In the genomic region with DNA sequence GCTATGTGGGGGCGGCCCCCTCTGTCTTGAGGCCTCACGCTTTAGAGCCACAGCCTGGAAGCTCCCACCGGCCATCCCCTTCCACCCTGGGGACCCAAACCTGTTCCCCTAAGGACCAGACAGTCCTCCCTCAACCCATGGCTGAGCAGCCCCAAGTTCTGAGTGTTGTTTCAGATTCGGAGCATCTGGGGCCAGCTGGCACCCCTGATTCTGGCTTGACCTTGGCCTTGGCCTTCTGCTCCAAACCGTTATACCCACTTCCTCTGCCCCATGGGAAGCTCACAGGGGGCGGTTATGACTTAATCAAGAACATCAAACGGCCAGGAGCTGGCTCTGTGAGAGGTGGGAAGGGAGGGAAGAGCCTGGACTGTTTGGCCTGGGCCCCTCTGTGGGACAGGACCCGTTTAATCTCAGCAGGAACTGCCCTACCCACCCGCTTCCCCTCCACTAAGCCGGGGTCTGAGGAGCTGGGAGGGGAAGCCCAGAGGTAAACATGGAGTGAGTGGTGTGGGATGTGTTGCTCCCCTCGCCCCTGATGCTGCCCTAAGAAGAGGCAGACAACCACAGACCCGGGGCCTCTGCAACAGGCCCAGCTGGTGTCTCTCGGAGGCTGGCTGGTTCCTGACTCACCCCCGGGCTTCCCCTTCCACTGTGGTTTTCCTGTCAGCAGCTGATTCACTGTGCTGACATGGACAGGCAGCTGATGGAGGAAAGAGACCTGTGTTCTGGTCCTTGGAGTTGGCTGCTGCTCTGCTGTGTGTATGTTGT, we compare ENCODE assay signal across 1 cellular context.
TF ChIP-seq lines count a peak whose summit lies in the region.

No MANE protein-coding gene starts in this region.

TF ChIP-seq in K562, 482 proteins besides CTCF, POLR2A, EP300 and RAD21 (continued from another document and continues in another):
- TF ChIP-seq, protein P1, sequence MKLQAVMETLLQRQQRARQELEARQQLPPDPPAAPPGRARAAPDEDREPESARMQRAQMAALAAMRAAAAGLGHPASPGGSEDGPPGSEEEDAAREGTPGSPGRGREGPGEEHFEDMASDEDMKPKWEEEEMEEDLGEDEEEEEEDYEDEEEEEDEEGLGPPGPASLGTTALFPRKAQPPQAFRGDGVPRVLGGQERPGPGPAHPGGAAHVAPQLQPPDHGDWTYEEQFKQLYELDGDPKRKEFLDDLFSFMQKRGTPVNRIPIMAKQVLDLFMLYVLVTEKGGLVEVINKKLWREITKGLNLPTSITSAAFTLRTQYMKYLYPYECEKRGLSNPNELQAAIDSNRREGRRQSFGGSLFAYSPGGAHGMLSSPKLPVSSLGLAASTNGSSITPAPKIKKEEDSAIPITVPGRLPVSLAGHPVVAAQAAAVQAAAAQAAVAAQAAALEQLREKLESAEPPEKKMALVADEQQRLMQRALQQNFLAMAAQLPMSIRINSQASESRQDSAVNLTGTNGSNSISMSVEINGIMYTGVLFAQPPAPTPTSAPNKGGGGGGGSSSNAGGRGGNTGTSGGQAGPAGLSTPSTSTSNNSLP (IDR thresholded peaks at IDR 0.05; ENCODE audit: borderline replicate concordance, low read depth, low read length): no peak
- no peak for TF ChIP-seq SREBF1 (IDR thresholded peaks at IDR 0.05; ENCODE audit: borderline replicate concordance, low read depth, low read length)
- TF ChIP-seq RBM22 (IDR thresholded peaks at IDR 0.05; ENCODE audit: low read depth, low read length, poor library complexity, severe bottlenecking): no peak
- TF ChIP-seq, protein P2, sequence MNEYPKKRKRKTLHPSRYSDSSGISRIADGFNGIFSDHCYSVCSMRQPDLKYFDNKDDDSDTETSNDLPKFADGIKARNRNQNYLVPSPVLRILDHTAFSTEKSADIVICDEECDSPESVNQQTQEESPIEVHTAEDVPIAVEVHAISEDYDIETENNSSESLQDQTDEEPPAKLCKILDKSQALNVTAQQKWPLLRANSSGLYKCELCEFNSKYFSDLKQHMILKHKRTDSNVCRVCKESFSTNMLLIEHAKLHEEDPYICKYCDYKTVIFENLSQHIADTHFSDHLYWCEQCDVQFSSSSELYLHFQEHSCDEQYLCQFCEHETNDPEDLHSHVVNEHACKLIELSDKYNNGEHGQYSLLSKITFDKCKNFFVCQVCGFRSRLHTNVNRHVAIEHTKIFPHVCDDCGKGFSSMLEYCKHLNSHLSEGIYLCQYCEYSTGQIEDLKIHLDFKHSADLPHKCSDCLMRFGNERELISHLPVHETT (CRISPR knock-in tag; conservative IDR thresholded peaks at IDR 0.05 in 1 of 2, IDR thresholded peaks at IDR 0.05 in 1 of 2): peak in 1 of 2 experiments; percentile 52; a peak in 2 of 4 replicates
- TF ChIP-seq KLF16 (IDR thresholded peaks at IDR 0.05): no peak
- TF ChIP-seq, protein P3, sequence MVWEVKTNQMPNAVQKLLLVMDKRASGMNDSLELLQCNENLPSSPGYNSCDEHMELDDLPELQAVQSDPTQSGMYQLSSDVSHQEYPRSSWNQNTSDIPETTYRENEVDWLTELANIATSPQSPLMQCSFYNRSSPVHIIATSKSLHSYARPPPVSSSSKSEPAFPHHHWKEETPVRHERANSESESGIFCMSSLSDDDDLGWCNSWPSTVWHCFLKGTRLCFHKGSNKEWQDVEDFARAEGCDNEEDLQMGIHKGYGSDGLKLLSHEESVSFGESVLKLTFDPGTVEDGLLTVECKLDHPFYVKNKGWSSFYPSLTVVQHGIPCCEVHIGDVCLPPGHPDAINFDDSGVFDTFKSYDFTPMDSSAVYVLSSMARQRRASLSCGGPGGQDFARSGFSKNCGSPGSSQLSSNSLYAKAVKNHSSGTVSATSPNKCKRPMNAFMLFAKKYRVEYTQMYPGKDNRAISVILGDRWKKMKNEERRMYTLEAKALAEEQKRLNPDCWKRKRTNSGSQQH (CRISPR knock-in tag; IDR thresholded peaks at IDR 0.05): no peak
- no peak for TF ChIP-seq STAT5B (CRISPR knock-in tag; IDR thresholded peaks at IDR 0.05)
- TF ChIP-seq, protein P4, sequence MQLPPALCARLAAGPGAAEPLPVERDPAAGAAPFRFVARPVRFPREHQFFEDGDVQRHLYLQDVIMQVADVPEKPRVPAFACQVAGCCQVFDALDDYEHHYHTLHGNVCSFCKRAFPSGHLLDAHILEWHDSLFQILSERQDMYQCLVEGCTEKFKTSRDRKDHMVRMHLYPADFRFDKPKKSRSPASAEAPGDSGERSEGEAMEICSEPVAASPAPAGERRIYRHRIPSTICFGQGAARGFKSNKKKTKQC (CRISPR knock-in tag; IDR thresholded peaks at IDR 0.05): no peak
- TF ChIP-seq ZNF589 (CRISPR knock-in tag; IDR thresholded peaks at IDR 0.05; ENCODE audit: low read depth): peak; percentile 73; the same call in 1 of the 2 replicates
- TF ChIP-seq, protein P5, sequence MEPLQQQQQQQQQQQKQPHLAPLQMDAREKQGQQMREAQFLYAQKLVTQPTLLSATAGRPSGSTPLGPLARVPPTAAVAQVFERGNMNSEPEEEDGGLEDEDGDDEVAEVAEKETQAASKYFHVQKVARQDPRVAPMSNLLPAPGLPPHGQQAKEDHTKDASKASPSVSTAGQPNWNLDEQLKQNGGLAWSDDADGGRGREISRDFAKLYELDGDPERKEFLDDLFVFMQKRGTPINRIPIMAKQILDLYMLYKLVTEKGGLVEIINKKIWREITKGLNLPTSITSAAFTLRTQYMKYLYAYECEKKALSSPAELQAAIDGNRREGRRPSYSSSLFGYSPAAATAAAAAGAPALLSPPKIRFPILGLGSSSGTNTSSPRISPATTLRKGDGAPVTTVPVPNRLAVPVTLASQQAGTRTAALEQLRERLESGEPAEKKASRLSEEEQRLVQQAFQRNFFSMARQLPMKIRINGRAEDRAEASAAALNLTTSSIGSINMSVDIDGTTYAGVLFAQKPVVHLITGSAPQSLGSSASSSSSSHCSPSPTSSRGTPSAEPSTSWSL (CRISPR knock-in tag; IDR thresholded peaks at IDR 0.05; ENCODE audit: borderline replicate concordance): no peak
- TF ChIP-seq, protein P6, sequence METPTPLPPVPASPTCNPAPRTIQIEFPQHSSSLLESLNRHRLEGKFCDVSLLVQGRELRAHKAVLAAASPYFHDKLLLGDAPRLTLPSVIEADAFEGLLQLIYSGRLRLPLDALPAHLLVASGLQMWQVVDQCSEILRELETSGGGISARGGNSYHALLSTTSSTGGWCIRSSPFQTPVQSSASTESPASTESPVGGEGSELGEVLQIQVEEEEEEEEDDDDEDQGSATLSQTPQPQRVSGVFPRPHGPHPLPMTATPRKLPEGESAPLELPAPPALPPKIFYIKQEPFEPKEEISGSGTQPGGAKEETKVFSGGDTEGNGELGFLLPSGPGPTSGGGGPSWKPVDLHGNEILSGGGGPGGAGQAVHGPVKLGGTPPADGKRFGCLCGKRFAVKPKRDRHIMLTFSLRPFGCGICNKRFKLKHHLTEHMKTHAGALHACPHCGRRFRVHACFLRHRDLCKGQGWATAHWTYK (CRISPR knock-in tag; IDR thresholded peaks at IDR 0.05): no peak
- TF ChIP-seq GATAD2A (IDR thresholded peaks at IDR 0.05): no peak
- TF ChIP-seq JUN (IDR thresholded peaks at IDR 0.05; ENCODE audit: borderline replicate concordance, low read depth, low read length): peak; percentile 76; the same call in 1 of the 2 replicates
- no peak for TF ChIP-seq JUN (CRISPR knock-in tag; IDR thresholded peaks at IDR 0.05; ENCODE audit: borderline replicate concordance)
- TF ChIP-seq RB1 (IDR thresholded peaks at IDR 0.05; ENCODE audit: low read depth): no peak
- TF ChIP-seq, protein P7, sequence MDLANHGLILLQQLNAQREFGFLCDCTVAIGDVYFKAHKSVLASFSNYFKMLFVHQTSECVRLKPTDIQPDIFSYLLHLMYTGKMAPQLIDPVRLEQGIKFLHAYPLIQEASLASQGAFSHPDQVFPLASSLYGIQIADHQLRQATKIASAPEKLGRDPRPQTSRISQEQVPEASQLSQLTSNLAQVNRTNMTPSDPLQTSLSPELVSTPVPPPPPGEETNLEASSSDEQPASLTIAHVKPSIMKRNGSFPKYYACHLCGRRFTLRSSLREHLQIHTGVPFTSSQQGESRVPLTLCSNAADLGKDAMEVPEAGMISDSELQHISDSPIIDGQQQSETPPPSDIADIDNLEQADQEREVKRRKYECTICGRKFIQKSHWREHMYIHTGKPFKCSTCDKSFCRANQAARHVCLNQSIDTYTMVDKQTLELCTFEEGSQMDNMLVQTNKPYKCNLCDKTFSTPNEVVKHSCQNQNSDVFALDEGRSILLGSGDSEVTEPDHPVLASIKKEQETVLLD (IDR thresholded peaks at IDR 0.05): no peak
- TF ChIP-seq KDM4B (IDR thresholded peaks at IDR 0.05; ENCODE audit: borderline replicate concordance in 2 of 2, low read depth in 1 of 2): no peak
- no peak for TF ChIP-seq SAP30 (IDR thresholded peaks at IDR 0.05; ENCODE audit: borderline replicate concordance, insufficient read depth, low read depth, low read length, poor library complexity, severe bottlenecking)
- TF ChIP-seq, protein P8, sequence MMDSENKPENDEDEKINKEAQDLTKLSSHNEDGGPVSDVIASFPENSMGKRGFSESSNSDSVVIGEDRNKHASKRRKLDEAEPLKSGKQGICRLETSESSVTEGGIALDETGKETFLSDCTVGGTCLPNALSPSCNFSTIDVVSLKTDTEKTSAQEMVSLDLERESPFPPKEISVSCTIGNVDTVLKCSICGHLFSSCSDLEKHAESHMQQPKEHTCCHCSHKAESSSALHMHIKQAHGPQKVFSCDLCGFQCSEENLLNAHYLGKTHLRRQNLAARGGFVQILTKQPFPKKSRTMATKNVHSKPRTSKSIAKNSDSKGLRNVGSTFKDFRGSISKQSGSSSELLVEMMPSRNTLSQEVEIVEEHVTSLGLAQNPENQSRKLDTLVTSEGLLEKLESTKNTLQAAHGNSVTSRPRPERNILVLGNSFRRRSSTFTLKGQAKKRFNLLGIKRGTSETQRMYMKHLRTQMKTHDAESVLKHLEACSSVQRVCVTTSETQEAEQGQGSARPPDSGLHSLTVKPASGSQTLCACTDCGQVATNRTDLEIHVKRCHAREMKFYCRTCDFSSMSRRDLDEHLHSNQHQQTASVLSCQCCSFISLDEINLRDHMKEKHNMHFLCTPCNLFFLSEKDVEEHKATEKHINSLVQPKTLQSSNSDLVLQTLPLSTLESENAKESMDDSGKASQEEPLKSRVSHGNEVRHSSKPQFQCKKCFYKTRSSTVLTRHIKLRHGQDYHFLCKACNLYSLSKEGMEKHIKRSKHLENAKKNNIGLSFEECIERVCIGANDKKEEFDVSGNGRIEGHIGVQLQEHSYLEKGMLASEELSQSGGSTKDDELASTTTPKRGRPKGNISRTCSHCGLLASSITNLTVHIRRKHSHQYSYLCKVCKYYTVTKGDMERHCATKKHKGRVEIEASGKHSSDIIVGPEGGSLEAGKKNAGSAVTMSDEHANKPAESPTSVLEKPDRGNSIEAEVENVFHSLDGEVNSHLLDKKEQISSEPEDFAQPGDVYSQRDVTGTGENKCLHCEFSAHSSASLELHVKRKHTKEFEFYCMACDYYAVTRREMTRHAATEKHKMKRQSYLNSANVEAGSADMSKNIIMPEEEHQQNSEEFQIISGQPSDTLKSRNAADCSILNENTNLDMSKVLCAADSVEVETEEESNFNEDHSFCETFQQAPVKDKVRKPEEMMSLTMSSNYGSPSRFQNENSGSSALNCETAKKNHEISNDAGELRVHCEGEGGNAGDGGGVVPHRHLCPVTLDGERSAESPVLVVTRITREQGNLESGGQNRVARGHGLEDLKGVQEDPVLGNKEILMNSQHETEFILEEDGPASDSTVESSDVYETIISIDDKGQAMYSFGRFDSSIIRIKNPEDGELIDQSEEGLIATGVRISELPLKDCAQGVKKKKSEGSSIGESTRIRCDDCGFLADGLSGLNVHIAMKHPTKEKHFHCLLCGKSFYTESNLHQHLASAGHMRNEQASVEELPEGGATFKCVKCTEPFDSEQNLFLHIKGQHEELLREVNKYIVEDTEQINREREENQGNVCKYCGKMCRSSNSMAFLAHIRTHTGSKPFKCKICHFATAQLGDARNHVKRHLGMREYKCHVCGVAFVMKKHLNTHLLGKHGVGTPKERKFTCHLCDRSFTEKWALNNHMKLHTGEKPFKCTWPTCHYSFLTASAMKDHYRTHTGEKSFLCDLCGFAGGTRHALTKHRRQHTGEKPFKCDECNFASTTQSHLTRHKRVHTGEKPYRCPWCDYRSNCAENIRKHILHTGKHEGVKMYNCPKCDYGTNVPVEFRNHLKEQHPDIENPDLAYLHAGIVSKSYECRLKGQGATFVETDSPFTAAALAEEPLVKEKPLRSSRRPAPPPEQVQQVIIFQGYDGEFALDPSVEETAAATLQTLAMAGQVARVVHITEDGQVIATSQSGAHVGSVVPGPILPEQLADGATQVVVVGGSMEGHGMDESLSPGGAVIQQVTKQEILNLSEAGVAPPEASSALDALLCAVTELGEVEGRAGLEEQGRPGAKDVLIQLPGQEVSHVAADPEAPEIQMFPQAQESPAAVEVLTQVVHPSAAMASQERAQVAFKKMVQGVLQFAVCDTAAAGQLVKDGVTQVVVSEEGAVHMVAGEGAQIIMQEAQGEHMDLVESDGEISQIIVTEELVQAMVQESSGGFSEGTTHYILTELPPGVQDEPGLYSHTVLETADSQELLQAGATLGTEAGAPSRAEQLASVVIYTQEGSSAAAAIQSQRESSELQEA (IDR thresholded peaks at IDR 0.05; ENCODE audit: low read depth): no peak
- no peak for TF ChIP-seq ZNF561 (CRISPR knock-in tag; conservative IDR thresholded peaks at IDR 0.05)
- TF ChIP-seq TEAD2 (tag; IDR thresholded peaks at IDR 0.05): no peak
- peak; percentile 43; the same call in 1 of the 2 replicates for TF ChIP-seq SPI1 (IDR thresholded peaks at IDR 0.05; ENCODE audit: borderline replicate concordance, low read depth, low read length)
- no peak for TF ChIP-seq MCM7 (IDR thresholded peaks at IDR 0.05)
- TF ChIP-seq, protein P9, sequence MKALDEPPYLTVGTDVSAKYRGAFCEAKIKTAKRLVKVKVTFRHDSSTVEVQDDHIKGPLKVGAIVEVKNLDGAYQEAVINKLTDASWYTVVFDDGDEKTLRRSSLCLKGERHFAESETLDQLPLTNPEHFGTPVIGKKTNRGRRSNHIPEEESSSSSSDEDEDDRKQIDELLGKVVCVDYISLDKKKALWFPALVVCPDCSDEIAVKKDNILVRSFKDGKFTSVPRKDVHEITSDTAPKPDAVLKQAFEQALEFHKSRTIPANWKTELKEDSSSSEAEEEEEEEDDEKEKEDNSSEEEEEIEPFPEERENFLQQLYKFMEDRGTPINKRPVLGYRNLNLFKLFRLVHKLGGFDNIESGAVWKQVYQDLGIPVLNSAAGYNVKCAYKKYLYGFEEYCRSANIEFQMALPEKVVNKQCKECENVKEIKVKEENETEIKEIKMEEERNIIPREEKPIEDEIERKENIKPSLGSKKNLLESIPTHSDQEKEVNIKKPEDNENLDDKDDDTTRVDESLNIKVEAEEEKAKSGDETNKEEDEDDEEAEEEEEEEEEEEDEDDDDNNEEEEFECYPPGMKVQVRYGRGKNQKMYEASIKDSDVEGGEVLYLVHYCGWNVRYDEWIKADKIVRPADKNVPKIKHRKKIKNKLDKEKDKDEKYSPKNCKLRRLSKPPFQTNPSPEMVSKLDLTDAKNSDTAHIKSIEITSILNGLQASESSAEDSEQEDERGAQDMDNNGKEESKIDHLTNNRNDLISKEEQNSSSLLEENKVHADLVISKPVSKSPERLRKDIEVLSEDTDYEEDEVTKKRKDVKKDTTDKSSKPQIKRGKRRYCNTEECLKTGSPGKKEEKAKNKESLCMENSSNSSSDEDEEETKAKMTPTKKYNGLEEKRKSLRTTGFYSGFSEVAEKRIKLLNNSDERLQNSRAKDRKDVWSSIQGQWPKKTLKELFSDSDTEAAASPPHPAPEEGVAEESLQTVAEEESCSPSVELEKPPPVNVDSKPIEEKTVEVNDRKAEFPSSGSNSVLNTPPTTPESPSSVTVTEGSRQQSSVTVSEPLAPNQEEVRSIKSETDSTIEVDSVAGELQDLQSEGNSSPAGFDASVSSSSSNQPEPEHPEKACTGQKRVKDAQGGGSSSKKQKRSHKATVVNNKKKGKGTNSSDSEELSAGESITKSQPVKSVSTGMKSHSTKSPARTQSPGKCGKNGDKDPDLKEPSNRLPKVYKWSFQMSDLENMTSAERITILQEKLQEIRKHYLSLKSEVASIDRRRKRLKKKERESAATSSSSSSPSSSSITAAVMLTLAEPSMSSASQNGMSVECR (CRISPR knock-in tag; IDR thresholded peaks at IDR 0.05): 0 out of 2 replicates have a peak, but pooled peaks have one; percentile 30
- TF ChIP-seq PHB2 (IDR thresholded peaks at IDR 0.05; ENCODE audit: low read depth): no peak
- no peak for TF ChIP-seq NR2F6 (CRISPR knock-in tag; IDR thresholded peaks at IDR 0.05)
- TF ChIP-seq CBX2 (IDR thresholded peaks at IDR 0.05; ENCODE audit: insufficient read depth, low read length, poor library complexity, severe bottlenecking): no peak
